ENCODE assay signal across 9 cellular contexts in genomic region chr19:1882089-1882785, GRCh38. TPM values are rescaled to one million over a fixed set of nuclear protein-coding genes. Genes with fewer than 3 reads are reported as not detected.
A peak's percentile ranks its signal among the peaks of the same experiment; 100 is the strongest.
DNase-seq lines count a peak whose midpoint lies in the region; ATAC-seq and TF ChIP-seq lines count a peak whose summit lies in the region.
"Had no signal": no experiment of that assay in that cellular context is flagged by ENCODE, and none has a peak within 500 bp of the region (broad histone marks: within the 10 kb centered on the region; RNA-seq: fewer than 3 reads in every experiment).

No MANE protein-coding gene starts in this region.

- intact Hi-C loops in head of caudate nucleus (cut with DNase I): no loop called here

- peaks cover 14% of the 10 kb centered on the region; the same call in 1 of the 2 replicates for H3K4me1 ChIP-seq in GM23338 (ENCODE audit: insufficient read depth)

- no peak for TF ChIP-seq CTCF in GM23338 (conservative IDR thresholded peaks at IDR 0.05; ENCODE audit: low read depth in 2 of 2)

- H3K36me3 Mint-ChIP-seq in GM23338 (ENCODE audit: low read depth): no peaks in the 10 kb centered on the region; the same call in 2 of the 3 replicates

- peaks cover 27% of the 10 kb centered on the region for H3K79me2 ChIP-seq in GM23338 (replicated peaks; ENCODE audit: insufficient read depth)

- no peaks in the 10 kb centered on the region for H3K27me3 ChIP-seq in GM23338 (ENCODE audit: insufficient read depth)
- H3K27me3 ChIP-seq: ascending aorta had no signal

- peaks cover 11% of the 10 kb centered on the region for H3K27me3 Mint-ChIP-seq in GM23338 (ENCODE audit: insufficient read depth, low read depth, poor library complexity)

- H2AFZ ChIP-seq in GM23338: no peak overlapping the region

- ATAC-seq in GM23338 (0 out of 3 replicates have a peak, but pooled peaks have one; percentile 8), GM18519 (IDR thresholded peaks at IDR 0.05; ENCODE audit: low FRiP score, unreplicated experiment) (no peak)

- DNase-seq in GM23338 (ENCODE audit: low spot score) (no peak), head of caudate nucleus (peak in 26 of 42 donors; percentile 31 to 76 (median 57)), NCI-H2171 (lab: John Stamatoyannopoulos, UW) (no peak), GM19240 (ENCODE audit: insufficient read length, low spot score) (no peak), SW480 (ENCODE audit: low spot score) (no peak)
- DNase-seq in activated CD8-positive, alpha-beta memory T cell treated with anti-CD3 and anti-CD28 coated beads, Interleukin-2, amount 50 U/mL, for 4 hours: peak; percentile 67
- DNase-seq in stimulated activated CD4-positive, alpha-beta T cell treated with anti-CD3 and anti-CD28 coated beads, Interleukin-2, amount 100 ng/mL, for 48 hours: peak; percentile 44 to 56

- H3K4me3 Mint-ChIP-seq in GM23338: peak overlapping the region; percentile 53; the same call in 2 of the 3 replicates

- H3F3A ChIP-seq in GM23338 (replicated peaks; ENCODE audit: low read depth): peaks cover 5% of the 10 kb centered on the region

- no peaks in the 10 kb centered on the region; the same call in 2 of the 3 replicates for H3K9me3 Mint-ChIP-seq in GM23338

- H3K4me3 ChIP-seq in GM23338: no peak overlapping the region

- no peaks in the 10 kb centered on the region for H3K9me2 ChIP-seq in GM23338 (ENCODE audit: insufficient read depth)

- H3K36me3 ChIP-seq in GM23338 (ENCODE audit: insufficient read depth): no peaks in the 10 kb centered on the region

- peak overlapping the region; percentile 65 for H3K4me2 ChIP-seq in GM23338

- peaks cover 27% of the 10 kb centered on the region for H3K4me1 Mint-ChIP-seq in GM23338

- H3K27ac Mint-ChIP-seq in GM23338: peak overlapping the region; percentile 73

- peaks cover 16% of the 10 kb centered on the region for H4K20me1 ChIP-seq in GM23338 (replicated peaks; ENCODE audit: insufficient read depth)

- H3K27ac ChIP-seq in GM23338 (ENCODE audit: low read depth): peak overlapping the region; percentile 55; the same call in 1 of the 2 replicates

TF ChIP-seq in GM23338, 12 proteins besides CTCF, POLR2A, EP300 and RAD21 (continues in another document):
- no peak for TF ChIP-seq EZH2 (IDR thresholded peaks at IDR 0.05; ENCODE audit: low read depth, unreplicated experiment)
- TF ChIP-seq ETS1 (IDR thresholded peaks at IDR 0.05): no peak
- TF ChIP-seq NANOG (IDR thresholded peaks at IDR 0.05; ENCODE audit: borderline replicate concordance): no peak
- TF ChIP-seq POLR2AphosphoS5 (IDR thresholded peaks at IDR 0.05; ENCODE audit: low read depth): no peak
- no peak for TF ChIP-seq REST (IDR thresholded peaks at IDR 0.05; ENCODE audit: unreplicated experiment)
- TF ChIP-seq ZNF331 (CRISPR knock-in tag; IDR thresholded peaks at IDR 0.05; ENCODE audit: low read depth): no peak

RNA-seq across cellular contexts. Expression of gene ABHD17A, which starts 3.1 kb away (rescaled TPM):
- 68.8 and 99.9 TPM in 2 replicates for total RNA-seq in GM23338 (2014; rRNA removed; shearing (Covaris generic))
- polyA plus RNA-seq in GM23338 (2016; fragmentation: Nextera tagmentation; extraction: Ambion mirVana): 34.2 and 37.1 TPM in 2 replicates

RNA-seq across cellular contexts. Expression of gene KLF16, which starts 18.9 kb away (rescaled TPM):
- 20.2 and 22.0 TPM in 2 replicates for total RNA-seq in GM23338 (2014; rRNA removed; shearing (Covaris generic))
- 8.9 and 12.3 TPM in 2 replicates for polyA plus RNA-seq in GM23338 (2016; fragmentation: Nextera tagmentation; extraction: Ambion mirVana)

RNA-seq across cellular contexts. Expression of gene ADAT3, which starts 23.0 kb away (rescaled TPM):
- 10.6 and 12.4 TPM in 2 replicates for total RNA-seq in GM23338 (2014; rRNA removed; shearing (Covaris generic))
- polyA plus RNA-seq in GM23338 (2016; fragmentation: Nextera tagmentation; extraction: Ambion mirVana): 7.8 and 7.9 TPM in 2 replicates

RNA-seq across cellular contexts. Expression of gene SCAMP4, which starts 23.0 kb away (rescaled TPM):
- 87.0 and 106 TPM in 2 replicates for total RNA-seq in GM23338 (2014; rRNA removed; shearing (Covaris generic))
- 35.5 and 39.4 TPM in 2 replicates for polyA plus RNA-seq in GM23338 (2016; fragmentation: Nextera tagmentation; extraction: Ambion mirVana)

RNA-seq across cellular contexts. Expression of gene REXO1, which starts 34.0 kb away (rescaled TPM):
- total RNA-seq in GM23338 (2014; rRNA removed; shearing (Covaris generic)): 28.4 and 90.1 TPM in 2 replicates
- polyA plus RNA-seq in GM23338 (2016; fragmentation: Nextera tagmentation; extraction: Ambion mirVana): 20.2 and 23.5 TPM in 2 replicates

Comparison
In these comparisons a context has a peak if more than half of its experiments do, and no peak if none do; other contexts are left out.
1. DNase-seq: peak in activated CD8-positive, alpha-beta memory T cell treated with anti-CD3 and anti-CD28 coated beads, Interleukin-2, amount 50 U/mL, for 4 hours (single experiment), head of caudate nucleus (26 of 42) and stimulated activated CD4-positive, alpha-beta T cell treated with anti-CD3 and anti-CD28 coated beads, Interleukin-2, amount 100 ng/mL, for 48 hours (2 of 2); none in GM23338 (single experiment), NCI-H2171 (single experiment), GM19240 (single experiment) and SW480 (single experiment).